Comparison of ENCODE assay signal across 32 cellular contexts in the genomic region with DNA sequence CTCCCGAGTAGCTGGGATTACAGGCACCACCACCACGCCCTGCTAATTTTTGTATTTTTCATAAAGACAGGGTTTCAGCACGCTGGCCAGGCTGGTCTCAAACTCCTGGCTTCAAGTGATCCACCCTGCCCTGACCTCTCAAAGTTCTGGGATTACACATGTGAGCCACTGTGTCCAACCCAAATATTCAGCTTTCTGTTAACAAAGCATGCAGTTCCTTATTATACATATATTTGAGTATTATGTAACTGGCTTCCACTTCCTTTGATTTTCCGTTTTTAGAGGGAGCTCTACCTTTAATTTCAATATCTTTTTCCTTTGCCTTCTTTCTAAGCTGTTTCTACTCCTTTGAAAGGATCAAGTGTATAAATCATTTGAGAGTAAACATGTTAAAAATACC.
"Had no signal": no experiment of that assay in that cellular context is flagged by ENCODE, and none has a peak within 500 bp of the region (broad histone marks: within the 10 kb centered on the region; RNA-seq: fewer than 3 reads in every experiment).

No MANE protein-coding gene starts in this region.

- H3K36me3 ChIP-seq: esophagus muscularis mucosa, lower lobe of right lung, pancreas, prostate gland, upper lobe of left lung, vagina had no signal

- H3K4me1 ChIP-seq: prostate gland had no signal

- H3K27ac Mint-ChIP-seq: activated CD4-positive, alpha-beta memory T cell treated with anti-CD3 and anti-CD28 coated beads for 36 hours; activated naive CD4-positive, alpha-beta T cell treated with anti-CD3 and anti-CD28 coated beads, Interleukin-2, amount 50 U/mL, for 24 hours; activated naive CD8-positive, alpha-beta T cell treated with anti-CD3 and anti-CD28 coated beads, Interleukin-2, amount 50 U/mL, for 24 hours; activated T-cell treated with anti-CD3 and anti-CD28 coated beads, Interleukin-2, amount 50 U/mL, for 24 hours; activated T-helper 2 cell treated with anti-CD3 and anti-CD28 coated beads, Interferon-gamma antibody, Interleukin-2, Interleukin-4, amounts not matched to agents 10 μg/mL and 5 μg/mL and 100 μg/mL, durations not matched to agents 14 hours and 24 hours and 36 hours; stimulated activated naive CD8-positive, alpha-beta T cell treated with anti-CD3 and anti-CD28 coated beads, Interleukin-15, amount 100 ng/mL, for 72 hours; T-helper 1 cell treated with Interleukin-12 subunit alpha and Interleukin-12 subunit beta and Interleukin-4 antibody, amounts not matched to agents 30 μg/mL and 1 μg/mL, for 36 hours had no signal

- H3K36me3 Mint-ChIP-seq: natural killer cell had no signal

- H3K9me3 Mint-ChIP-seq: activated CD4-positive, alpha-beta memory T cell treated with anti-CD3 and anti-CD28 coated beads for 36 hours; activated naive CD4-positive, alpha-beta T cell treated with anti-CD3 and anti-CD28 coated beads, Interleukin-2, amount 50 U/mL, for 24 hours; activated naive CD8-positive, alpha-beta T cell treated with anti-CD3 and anti-CD28 coated beads, Interleukin-2, amount 50 U/mL, for 24 hours; activated T-cell treated with anti-CD3 and anti-CD28 coated beads, Interleukin-2, amount 50 U/mL, for 24 hours; activated T-helper 2 cell treated with anti-CD3 and anti-CD28 coated beads, Interferon-gamma antibody, Interleukin-2, Interleukin-4, amounts not matched to agents 10 μg/mL and 5 μg/mL and 100 μg/mL, durations not matched to agents 14 hours and 24 hours and 36 hours; central memory CD8-positive, alpha-beta T cell; natural killer cell; stimulated activated naive CD8-positive, alpha-beta T cell treated with anti-CD3 and anti-CD28 coated beads, Interleukin-15, amount 100 ng/mL, for 72 hours; T-helper 1 cell treated with Interleukin-12 subunit alpha and Interleukin-12 subunit beta and Interleukin-4 antibody, amounts not matched to agents 30 μg/mL and 1 μg/mL, for 36 hours had no signal

- H3K27ac ChIP-seq: esophagus muscularis mucosa, heart right ventricle, lower lobe of right lung, pancreas, prostate gland, skin epidermis, upper lobe of left lung, vagina, VCaP had no signal

- H3K27me3 Mint-ChIP-seq: activated CD4-positive, alpha-beta memory T cell treated with anti-CD3 and anti-CD28 coated beads for 36 hours; activated naive CD4-positive, alpha-beta T cell treated with anti-CD3 and anti-CD28 coated beads, Interleukin-2, amount 50 U/mL, for 24 hours; activated naive CD8-positive, alpha-beta T cell treated with anti-CD3 and anti-CD28 coated beads, Interleukin-2, amount 50 U/mL, for 24 hours; activated T-cell treated with anti-CD3 and anti-CD28 coated beads, Interleukin-2, amount 50 U/mL, for 24 hours; central memory CD8-positive, alpha-beta T cell; stimulated activated naive CD8-positive, alpha-beta T cell treated with anti-CD3 and anti-CD28 coated beads, Interleukin-15, amount 100 ng/mL, for 72 hours had no signal

- ATAC-seq: activated CD4-positive, CD25-positive, alpha-beta regulatory T cell treated with anti-CD3 and anti-CD28 coated beads, Interleukin-2, amount 50 U/mL, for 24 hours; activated naive CD8-positive, alpha-beta T cell treated with anti-CD3 and anti-CD28 coated beads, Interleukin-2, amount 50 U/mL, for 24 hours; natural killer cell; pancreas; sciatic nerve; stimulated activated naive CD8-positive, alpha-beta T cell treated with anti-CD3 and anti-CD28 coated beads, Interleukin-15, amount 100 ng/mL, for 72 hours had no signal

- H3K4me3 ChIP-seq: esophagus muscularis mucosa, heart right ventricle, lower lobe of right lung, pancreas, prostate gland, skin epidermis, upper lobe of left lung, vagina had no signal

- H3K9me3 ChIP-seq: esophagus muscularis mucosa, heart right ventricle, lower lobe of right lung, pancreas, prostate gland, upper lobe of left lung, vagina had no signal

- H3K27me3 ChIP-seq: esophagus muscularis mucosa, heart right ventricle, pancreas, upper lobe of left lung, vagina had no signal

- DNase-seq: activated CD4-positive, alpha-beta memory T cell treated with anti-CD3 and anti-CD28 coated beads for 36 hours; activated CD4-positive, alpha-beta T cell treated with anti-CD3 and anti-CD28 coated beads for 48 hours; activated CD8-positive, alpha-beta memory T cell treated with anti-CD3 and anti-CD28 coated beads, Interleukin-2, amount 50 U/mL, for 48 hours; activated naive CD8-positive, alpha-beta T cell treated with anti-CD3 and anti-CD28 coated beads, Interleukin-2, amount 50 U/mL, for 24 hours; activated T-cell treated with anti-CD3 and anti-CD28 coated beads, Interleukin-2, amount 50 U/mL, for 24 hours; amygdala; dermis blood vessel endothelial cell; effector CD4-positive, alpha-beta T cell; foreskin melanocyte; heart right ventricle; lower lobe of right lung; mesenchymal stem cell; natural killer cell; pancreas; retina; stimulated activated CD4-positive, alpha-beta T cell treated with anti-CD3 and anti-CD28 coated beads, Interleukin-12 subunit alpha, Interleukin-12 subunit beta, amount 100 ng/mL, for 4 hours; stimulated activated CD4-positive, alpha-beta T cell treated with anti-CD3 and anti-CD28 coated beads, Interleukin-4, amount 100 ng/mL, for 1 hour; stimulated activated naive CD8-positive, alpha-beta T cell treated with anti-CD3 and anti-CD28 coated beads, Interleukin-15, amount 100 ng/mL, for 72 hours; substantia nigra; T-helper 9 cell; upper lobe of left lung had no signal

- H3K4me3 Mint-ChIP-seq: activated CD4-positive, alpha-beta memory T cell treated with anti-CD3 and anti-CD28 coated beads for 36 hours; activated naive CD4-positive, alpha-beta T cell treated with anti-CD3 and anti-CD28 coated beads, Interleukin-2, amount 50 U/mL, for 24 hours; activated naive CD8-positive, alpha-beta T cell treated with anti-CD3 and anti-CD28 coated beads, Interleukin-2, amount 50 U/mL, for 24 hours; activated T-cell treated with anti-CD3 and anti-CD28 coated beads, Interleukin-2, amount 50 U/mL, for 24 hours; central memory CD8-positive, alpha-beta T cell; natural killer cell; stimulated activated naive CD8-positive, alpha-beta T cell treated with anti-CD3 and anti-CD28 coated beads, Interleukin-15, amount 100 ng/mL, for 72 hours; T-helper 1 cell treated with Interleukin-12 subunit alpha and Interleukin-12 subunit beta and Interleukin-4 antibody, amounts not matched to agents 30 μg/mL and 1 μg/mL, for 36 hours had no signal
